ENCODE assay signal across 9 cellular contexts in genomic region chr11:64342869-64343739, GRCh38. TPM values are rescaled to one million over a fixed set of nuclear protein-coding genes. Genes with fewer than 3 reads are reported as not detected.
DNase-seq lines count a peak whose midpoint lies in the region; ATAC-seq, FAIRE-seq and TF ChIP-seq lines count a peak whose summit lies in the region.
"Had no signal": no experiment of that assay in that cellular context is flagged by ENCODE, and none has a peak within 500 bp of the region (broad histone marks: within the 10 kb centered on the region; RNA-seq: fewer than 3 reads in every experiment).

No MANE protein-coding gene starts in this region.

- POLR2A ChIA-PET in A549 (lab: Yijun Ruan, JAX) (interaction anchor here (0.6 to 1.5 kb wide), 9 partner anchors 11 to 102 kb away, joined by 3 to 24 read pairs (median 4); partner anchors contain the start of genes ESRRA, PRDX5 and TRMT112), HEK293 (lab: Yijun Ruan, JAX) (interaction anchor here (0.7 to 2.2 kb wide), 9 partner anchors 11 to 106 kb away, joined by 3 to 19 read pairs (median 5); partner anchors contain the start of genes FKBP2, PRDX5 and TRMT112)

- no peak for TF ChIP-seq POLR2A in A549 (IDR thresholded peaks at IDR 0.05; ENCODE audit: low read length)

- H3K9me3 ChIP-seq in A549 = no peaks in the 10 kb centered on the region
- no peaks in the 10 kb centered on the region for H3K9me3 ChIP-seq in HEK293 (ENCODE audit: control insufficient read depth, insufficient read depth, low read depth, low read length)
- H3K9me3 ChIP-seq in mucosa of descending colon = no peaks in the 10 kb centered on the region

- H3K4me1 ChIP-seq in A549 (peaks cover 22% of the 10 kb centered on the region), HEK293 (ENCODE audit: control insufficient read depth, insufficient read depth, low read length) (no peaks in the 10 kb centered on the region), mucosa of descending colon (ENCODE audit: low read depth) (peaks cover 12% of the 10 kb centered on the region)

- WGBS in A549 (ENCODE audit: missing lambda C conversion rate) = 83% methylated on average over 24 of the region's 29 CpGs

- CTCF ChIA-PET in A549 (lab: Yijun Ruan, JAX) (interaction anchor here (0.7 to 33.9 kb wide), 11 partner anchors 8 to 302 kb away, joined by 3 to 996 read pairs (median 5); partner anchors contain the start of genes CATSPERZ, ESRRA, PRDX5 and TRMT112), HEK293 (lab: Yijun Ruan, JAX) (interaction anchor here (0.6 to 7.9 kb wide), 9 partner anchors 12 to 160 kb away, joined by 3 to 86 read pairs (median 6); partner anchors contain the start of genes ESRRA, PLCB3, PRDX5 and TRMT112)

- H3K4me3 ChIP-seq in A549 = peak overlapping the region; percentile 38
- peak overlapping the region; percentile 25 for H3K4me3 ChIP-seq in HEK293 (ENCODE audit: low read depth, low read length)
- H3K4me3 ChIP-seq in dorsolateral prefrontal cortex = peak overlapping the region in 39 of 59 donors; percentile 22 to 64 (median 53)
- H3K4me3 ChIP-seq in mucosa of descending colon = no peak overlapping the region

- no peak for FAIRE-seq in A549 (lab: Jason Lieb, UNC)
- FAIRE-seq: urothelium cell line had no signal

- TF ChIP-seq CTCF in A549 (IDR thresholded peaks at IDR 0.05) = no peak
- no peak for TF ChIP-seq CTCF in HEK293 (tag by site-specific recombination; IDR thresholded peaks at IDR 0.05)
- no peak for TF ChIP-seq CTCF in dorsolateral prefrontal cortex (IDR thresholded peaks at IDR 0.05 in 54 of 56, conservative IDR thresholded peaks at IDR 0.05 in 2 of 56; ENCODE audit: low read depth in 1 of 56, partially characterized antibody in 56 of 56)
- no peak for TF ChIP-seq CTCF in mucosa of descending colon (IDR thresholded peaks at IDR 0.05)

- no peak for DNase-seq in A549 (ENCODE audit: low read depth in 1 of 2, low spot score in 1 of 2)
- no peak for DNase-seq in dorsolateral prefrontal cortex
- peak in 2 of 3 donors; percentile 42 to 73 for DNase-seq in mucosa of descending colon
- DNase-seq in NCI-H82 (lab: John Stamatoyannopoulos, UW) = no peak

- no peak for TF ChIP-seq EP300 in A549 (IDR thresholded peaks at IDR 0.05)

- H3K4me2 ChIP-seq in A549 = peak overlapping the region; percentile 88

- peak overlapping the region; percentile 88 to 93 for H3K27ac ChIP-seq in A549
- no peak overlapping the region for H3K27ac ChIP-seq in HEK293 (ENCODE audit: extremely low read depth, low read depth, low read length)
- no peak overlapping the region for H3K27ac ChIP-seq in dorsolateral prefrontal cortex

- TF ChIP-seq RAD21 in A549 (conservative IDR thresholded peaks at IDR 0.05 in 1 of 2, IDR thresholded peaks at IDR 0.05 in 1 of 2) = no peak

- intact Hi-C loops in dorsolateral prefrontal cortex (cut with DNase I) (no loop called here), mucosa of descending colon (cut with DNase I, micrococcal nuclease) (no loop called here)

- H3K36me3 ChIP-seq in HEK293 (ENCODE audit: control insufficient read depth in 2 of 2, insufficient read depth in 1 of 2, low read length in 2 of 2) (no peaks in the 10 kb centered on the region), mucosa of descending colon (ENCODE audit: low read depth) (no peaks in the 10 kb centered on the region)

- no peaks in the 10 kb centered on the region for H3K27me3 ChIP-seq in dorsolateral prefrontal cortex

- ATAC-seq in A549 (peak; percentile 48 to 55), mucosa of descending colon (peak; percentile 40), HG02870 (IDR thresholded peaks at IDR 0.05; ENCODE audit: unreplicated experiment) (no peak), HG03108 (IDR thresholded peaks at IDR 0.05; ENCODE audit: unreplicated experiment) (no peak), HG02798 (IDR thresholded peaks at IDR 0.05; ENCODE audit: poor library complexity, unreplicated experiment) (no peak)

TF ChIP-seq in A549, 52 proteins besides CTCF, POLR2A, EP300 and RAD21:
- no peak for TF ChIP-seq TFCP2L1 (CRISPR knock-in tag; IDR thresholded peaks at IDR 0.05)
- TF ChIP-seq ATOH8 (CRISPR knock-in tag; IDR thresholded peaks at IDR 0.05; ENCODE audit: low read depth) = no peak
- TF ChIP-seq ZNF302 (CRISPR knock-in tag; IDR thresholded peaks at IDR 0.05) = no peak

TF ChIP-seq in HEK293, 187 proteins besides CTCF, POLR2A, EP300 and RAD21 (continues in another document):
- TF ChIP-seq ZNF335 (tag by site-specific recombination; conservative IDR thresholded peaks at IDR 0.05) = no peak
- TF ChIP-seq PRDM6 (tag by site-specific recombination; IDR thresholded peaks at IDR 0.05) = no peak
- TF ChIP-seq ZNF555 (tag by site-specific recombination; conservative IDR thresholded peaks at IDR 0.05) = no peak
- 0 out of 2 replicates have a peak, but pooled peaks have one; percentile 3 for TF ChIP-seq SP3 (tag by site-specific recombination; IDR thresholded peaks at IDR 0.05)
- no peak for TF ChIP-seq AEBP2 (tag by site-specific recombination; IDR thresholded peaks at IDR 0.05; ENCODE audit: borderline replicate concordance)

RNA-seq across cellular contexts. Expression of gene CCDC88B, which starts 3.1 kb away (rescaled TPM):
- polyA plus RNA-seq in A549 (2011; rRNA removed) (4.8 and 5.7 TPM in 2 replicates), A549 (2017; fragmentation: RNase III; extraction: RNeasy Plus Mini Kit Qiagen cat#74134 plus additional on column Dnase treatment) (8.8 to 10.3 TPM (median 9.7 TPM) in 3 replicates)
- 9.6 and 10.2 TPM in 2 replicates for polyA plus RNA-seq in A549 (2012; cell fraction: cytosol; rRNA removed)
- polyA plus RNA-seq in A549 (2012; cell fraction: nucleus; rRNA removed) = 10.0 and 12.3 TPM in 2 replicates
- 1.4 and 1.8 TPM in 2 replicates for polyA minus RNA-seq in A549 (2011; rRNA and poly(A)+ RNA removed)
- total RNA-seq in dorsolateral prefrontal cortex (10 to 100 TPM in 97 of 120 experiments, 1 to 10 TPM in 23; 7.7 to 30.7 (median 13.8) TPM), mucosa of descending colon (10 to 100 TPM; 13.4 to 32.5 (median 28.8) TPM)

RNA-seq across cellular contexts. Expression of gene RPS6KA4, which starts 15.9 kb away (rescaled TPM):
- polyA plus RNA-seq in A549 (2011; rRNA removed) = 19.1 and 21.4 TPM in 2 replicates
- 39.3 and 53.0 TPM in 2 replicates for polyA plus RNA-seq in A549 (2012; cell fraction: cytosol; rRNA removed)
- polyA plus RNA-seq in A549 (2012; cell fraction: nucleus; rRNA removed) = 69.4 and 106 TPM in 2 replicates
- polyA plus RNA-seq in A549 (2017; fragmentation: RNase III; extraction: RNeasy Plus Mini Kit Qiagen cat#74134 plus additional on column Dnase treatment) = 34.5 to 40.4 TPM (median 35.9 TPM) in 3 replicates
- 29.3 and 30.1 TPM in 2 replicates for polyA minus RNA-seq in A549 (2011; rRNA and poly(A)+ RNA removed)
- 10 to 100 TPM; 22.6 to 49.3 (median 33.0) TPM for total RNA-seq in dorsolateral prefrontal cortex
- total RNA-seq in mucosa of descending colon = 10 to 100 TPM; 33.6 to 39.8 (median 36.5) TPM

RNA-seq across cellular contexts. Expression of gene PRDX5, which starts 25.2 kb away (rescaled TPM):
- 305 and 377 TPM in 2 replicates for polyA plus RNA-seq in A549 (2011; rRNA removed)
- 572 and 685 TPM in 2 replicates for polyA plus RNA-seq in A549 (2012; cell fraction: cytosol; rRNA removed)
- polyA plus RNA-seq in A549 (2012; cell fraction: nucleus; rRNA removed) = 250 and 325 TPM in 2 replicates
- 442 to 500 TPM (median 491 TPM) in 3 replicates for polyA plus RNA-seq in A549 (2017; fragmentation: RNase III; extraction: RNeasy Plus Mini Kit Qiagen cat#74134 plus additional on column Dnase treatment)
- 81.0 and 91.2 TPM in 2 replicates for polyA minus RNA-seq in A549 (2011; rRNA and poly(A)+ RNA removed)
- 100 to 1,000 TPM; 101 to 340 (median 208) TPM for total RNA-seq in dorsolateral prefrontal cortex
- total RNA-seq in mucosa of descending colon = 100 to 1,000 TPM; 159 to 512 (median 353) TPM

RNA-seq across cellular contexts. Expression of gene TRMT112, which starts 25.7 kb away (rescaled TPM):
- 305 and 363 TPM in 2 replicates for polyA plus RNA-seq in A549 (2011; rRNA removed)
- polyA plus RNA-seq in A549 (2012; cell fraction: cytosol; rRNA removed) = 405 and 507 TPM in 2 replicates
- polyA plus RNA-seq in A549 (2012; cell fraction: nucleus; rRNA removed) = 233 and 467 TPM in 2 replicates
- 424 to 447 TPM (median 440 TPM) in 3 replicates for polyA plus RNA-seq in A549 (2017; fragmentation: RNase III; extraction: RNeasy Plus Mini Kit Qiagen cat#74134 plus additional on column Dnase treatment)
- 74.2 and 84.5 TPM in 2 replicates for polyA minus RNA-seq in A549 (2011; rRNA and poly(A)+ RNA removed)
- 100 to 1,000 TPM in 110 of 120 experiments, 10 to 100 TPM in 10; 72.8 to 158 (median 122) TPM for total RNA-seq in dorsolateral prefrontal cortex
- total RNA-seq in mucosa of descending colon = 100 to 1,000 TPM in 1 of 3 donors, 10 to 100 TPM in 2; 48.5 to 122 (median 63.5) TPM

RNA-seq across cellular contexts. Expression of gene ESRRA, which starts 37.8 kb away (rescaled TPM):
- polyA plus RNA-seq in A549 (2011; rRNA removed) (13.9 and 15.2 TPM in 2 replicates), A549 (2017; fragmentation: RNase III; extraction: RNeasy Plus Mini Kit Qiagen cat#74134 plus additional on column Dnase treatment) (30.9 to 35.5 TPM (median 33.5 TPM) in 3 replicates)
- 30.4 and 39.1 TPM in 2 replicates for polyA plus RNA-seq in A549 (2012; cell fraction: cytosol; rRNA removed)
- 43.3 and 53.6 TPM in 2 replicates for polyA plus RNA-seq in A549 (2012; cell fraction: nucleus; rRNA removed)
- 11.4 and 19.0 TPM in 2 replicates for polyA minus RNA-seq in A549 (2011; rRNA and poly(A)+ RNA removed)
- total RNA-seq in dorsolateral prefrontal cortex (10 to 100 TPM; 20.7 to 65.0 (median 36.4) TPM), mucosa of descending colon (100 to 1,000 TPM; 126 to 204 (median 183) TPM)

Comparison
In these comparisons a context has a peak if more than half of its experiments do, and no peak if none do; other contexts are left out.
1. ATAC-seq: peak in A549 (2 of 2) and mucosa of descending colon (single experiment); none in HG02870 (single experiment), HG03108 (single experiment) and HG02798 (single experiment).
2. DNase-seq: peak in mucosa of descending colon (2 of 3); none in A549 (0 of 2), dorsolateral prefrontal cortex (0 of 10) and NCI-H82 (single experiment).
3. H3K27ac ChIP-seq: peak in A549 (2 of 2); none in HEK293 (single experiment) and dorsolateral prefrontal cortex (0 of 59).